In the genomic region with DNA sequence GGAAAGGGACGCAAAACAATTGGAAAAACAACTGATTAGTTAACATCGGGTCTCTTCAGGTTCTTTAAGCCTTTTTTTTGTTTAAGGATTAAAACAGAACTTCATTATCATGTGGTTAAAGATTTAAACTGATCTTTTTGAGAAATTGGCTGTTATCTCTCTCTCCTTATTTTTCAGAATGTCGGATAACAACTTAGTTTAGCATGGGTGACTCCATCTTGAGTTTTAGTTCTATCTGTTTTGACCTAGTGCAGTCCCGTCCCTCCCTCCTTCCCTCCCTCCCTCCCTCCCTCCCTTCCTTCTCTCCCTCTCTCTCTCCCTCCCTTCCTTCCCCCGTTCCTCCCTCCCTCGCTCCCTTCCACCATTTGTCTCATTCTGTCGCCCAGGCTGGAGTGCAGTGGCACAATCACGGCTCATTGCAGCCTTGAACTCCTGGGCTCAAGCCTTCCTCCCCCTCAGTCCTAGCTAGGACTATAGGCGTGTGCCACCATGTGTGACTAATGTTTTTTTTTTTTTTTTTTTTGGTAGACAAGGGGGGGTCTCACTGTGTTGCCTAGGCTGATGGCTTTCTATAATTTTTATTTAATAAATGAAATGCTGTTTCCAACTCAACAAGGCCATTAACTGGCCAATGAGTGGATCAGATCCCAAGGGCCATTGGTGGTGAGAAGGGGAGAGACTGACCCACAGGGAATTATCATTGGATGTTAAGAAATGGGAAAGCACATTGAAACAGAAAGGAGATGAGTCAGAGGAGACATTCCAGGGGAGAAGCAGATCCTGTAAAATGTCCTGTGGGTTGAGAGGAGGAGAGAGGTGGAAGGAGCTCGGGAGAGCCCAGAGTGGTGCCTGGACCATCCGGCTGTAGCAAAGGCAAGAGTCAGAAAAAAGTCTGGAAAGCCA, we compare ENCODE assay signal across 16 cellular contexts. TPM values are rescaled to one million over a fixed set of nuclear protein-coding genes. Genes with fewer than 3 reads are reported as not detected.
DNase-seq lines count a peak whose midpoint lies in the region; ATAC-seq and TF ChIP-seq lines count a peak whose summit lies in the region.
"Had no signal": no experiment of that assay in that cellular context is flagged by ENCODE, and none has a peak within 500 bp of the region (broad histone marks: within the 10 kb centered on the region; RNA-seq: fewer than 3 reads in every experiment).

No MANE protein-coding gene starts in this region.

- no peak for ATAC-seq in natural killer cell treated with Interleukin-12 subunit alpha and Interleukin-12 subunit beta and Interleukin-15 and Interleukin-18, amount 100 ng/mL, for 72 hours
- ATAC-seq in natural killer cell = no peak
- ATAC-seq in foreskin keratinocyte = peak; percentile 33
- no peak for ATAC-seq in GM21360 (IDR thresholded peaks at IDR 0.05; ENCODE audit: unreplicated experiment)
- ATAC-seq in GM18868 (IDR thresholded peaks at IDR 0.05; ENCODE audit: unreplicated experiment) = no peak
- ATAC-seq: gastrocnemius medialis had no signal

- intact Hi-C loops in natural killer cell (cut with micrococcal nuclease) = no loop called here

- no peak for TF ChIP-seq CTCF in natural killer cell (IDR thresholded peaks at IDR 0.05)
- no peak for TF ChIP-seq CTCF in foreskin keratinocyte (conservative IDR thresholded peaks at IDR 0.05)

- H3K27me3 ChIP-seq in foreskin keratinocyte = no peaks in the 10 kb centered on the region
- no peaks in the 10 kb centered on the region for H3K27me3 ChIP-seq in SJCRH30
- H3K27me3 ChIP-seq: gastrocnemius medialis, MG63 had no signal

- no peak for DNase-seq in natural killer cell treated with Interleukin-12 subunit alpha and Interleukin-12 subunit beta and Interleukin-15 and Interleukin-18, amount 100 ng/mL, for 72 hours (ENCODE audit: low spot score)
- DNase-seq in natural killer cell (no peak), SW480 (ENCODE audit: low spot score) (peak; percentile 39), foreskin keratinocyte (peak; percentile 64 to 81), NCI-H2029 (lab: John Stamatoyannopoulos, UW) (no peak), SJCRH30 (no peak)
- DNase-seq: gastrocnemius medialis; MG63; NCI-H2029 treated with DMSO at 0.1 percent for 48 hours; NCI-H774; RPMI8226; stimulated activated CD4-positive, alpha-beta T cell treated with anti-CD3 and anti-CD28 coated beads, Interleukin-12 subunit alpha, Interleukin-12 subunit beta, amount 100 ng/mL, for 4 hours; T-helper 9 cell had no signal

- H3K4me3 ChIP-seq in SJCRH30 = no peak overlapping the region
- H3K4me3 ChIP-seq: gastrocnemius medialis, MG63 had no signal

- H3K4me3 Mint-ChIP-seq in natural killer cell treated with Interleukin-12 subunit alpha and Interleukin-12 subunit beta and Interleukin-15 and Interleukin-18, amount 100 ng/mL, for 72 hours = no peak overlapping the region
- no peak overlapping the region for H3K4me3 Mint-ChIP-seq in natural killer cell

- peak overlapping the region; percentile 51 to 97 for H3K27ac Mint-ChIP-seq in natural killer cell treated with Interleukin-12 subunit alpha and Interleukin-12 subunit beta and Interleukin-15 and Interleukin-18, amount 100 ng/mL, for 72 hours
- H3K27ac Mint-ChIP-seq in natural killer cell = peak overlapping the region in 1 of 2 donors; percentile 67
- H3K27ac Mint-ChIP-seq: activated T-helper 2 cell treated with anti-CD3 and anti-CD28 coated beads, Interferon-gamma antibody, Interleukin-2, Interleukin-4, amounts not matched to agents 10 μg/mL and 5 μg/mL and 100 μg/mL, durations not matched to agents 14 hours and 24 hours and 36 hours had no signal

- H3K4me1 ChIP-seq in foreskin keratinocyte (peaks cover 9% of the 10 kb centered on the region), SJCRH30 (peaks cover under 1% of the 10 kb centered on the region; the same call in 1 of the 2 replicates)

- no peaks in the 10 kb centered on the region for H3K36me3 ChIP-seq in SJCRH30
- H3K36me3 ChIP-seq: gastrocnemius medialis, MG63 had no signal

- H3K27me3 Mint-ChIP-seq in natural killer cell treated with Interleukin-12 subunit alpha and Interleukin-12 subunit beta and Interleukin-15 and Interleukin-18, amount 100 ng/mL, for 72 hours = no peaks in the 10 kb centered on the region
- H3K27me3 Mint-ChIP-seq in natural killer cell (ENCODE audit: low read depth in 2 of 2) = no peaks in the 10 kb centered on the region

- peaks cover 40 to 41% of the 10 kb centered on the region in 2 donors for H3K4me1 Mint-ChIP-seq in natural killer cell treated with Interleukin-12 subunit alpha and Interleukin-12 subunit beta and Interleukin-15 and Interleukin-18, amount 100 ng/mL, for 72 hours (ENCODE audit: low read depth in 2 of 2)
- peaks cover 14 to 17% of the 10 kb centered on the region in 2 donors for H3K4me1 Mint-ChIP-seq in natural killer cell

- H3K9me3 ChIP-seq in SJCRH30 (replicated peaks) = no peaks in the 10 kb centered on the region
- H3K9me3 ChIP-seq: gastrocnemius medialis, MG63 had no signal

- H3K27ac ChIP-seq in foreskin keratinocyte (peak overlapping the region; percentile 55), SJCRH30 (no peak overlapping the region)
- H3K27ac ChIP-seq: gastrocnemius medialis had no signal

- no peaks in the 10 kb centered on the region for H3K9me3 Mint-ChIP-seq in natural killer cell treated with Interleukin-12 subunit alpha and Interleukin-12 subunit beta and Interleukin-15 and Interleukin-18, amount 100 ng/mL, for 72 hours
- no peaks in the 10 kb centered on the region for H3K9me3 Mint-ChIP-seq in natural killer cell
- H3K9me3 Mint-ChIP-seq: activated T-helper 2 cell treated with anti-CD3 and anti-CD28 coated beads, Interferon-gamma antibody, Interleukin-2, Interleukin-4, amounts not matched to agents 10 μg/mL and 5 μg/mL and 100 μg/mL, durations not matched to agents 14 hours and 24 hours and 36 hours had no signal

- H3K36me3 Mint-ChIP-seq in natural killer cell treated with Interleukin-12 subunit alpha and Interleukin-12 subunit beta and Interleukin-15 and Interleukin-18, amount 100 ng/mL, for 72 hours = no peaks in the 10 kb centered on the region
- H3K36me3 Mint-ChIP-seq in natural killer cell = no peaks in the 10 kb centered on the region

RNA-seq across cellular contexts. Expression of gene BAK1, which starts 13.6 kb away (rescaled TPM):
- total RNA-seq in natural killer cell treated with Interleukin-12 subunit alpha and Interleukin-12 subunit beta and Interleukin-15 and Interleukin-18, amount 100 ng/mL, for 72 hours = 100 to 1,000 TPM; 101 to 103 TPM
- 10 to 100 TPM; 36.3 to 49.8 (median 40.7) TPM for total RNA-seq in natural killer cell
- 77.0 and 82.9 TPM in 2 replicates for total RNA-seq in foreskin keratinocyte
- 92.0 and 93.8 TPM in 2 replicates for polyA plus RNA-seq in foreskin keratinocyte
- total RNA-seq in SJCRH30 (2014; rRNA removed; shearing (Covaris generic)) = 22.5 and 24.0 TPM in 2 replicates

RNA-seq across cellular contexts. Expression of gene ITPR3, which starts 54.7 kb away (rescaled TPM):
- 10 to 100 TPM; 27.6 to 77.6 TPM for total RNA-seq in natural killer cell treated with Interleukin-12 subunit alpha and Interleukin-12 subunit beta and Interleukin-15 and Interleukin-18, amount 100 ng/mL, for 72 hours
- total RNA-seq in natural killer cell (10 to 100 TPM; 45.5 to 66.7 (median 46.0) TPM), foreskin keratinocyte (76.5 and 82.0 TPM in 2 replicates)
- 23.4 and 26.1 TPM in 2 replicates for polyA plus RNA-seq in foreskin keratinocyte
- 2.6 and 2.9 TPM in 2 replicates for total RNA-seq in SJCRH30 (2014; rRNA removed; shearing (Covaris generic))

Comparison
In these comparisons a context has a peak if more than half of its experiments do, and no peak if none do; other contexts are left out.
1. DNase-seq: peak in SW480 (single experiment) and foreskin keratinocyte (2 of 2); none in natural killer cell treated with Interleukin-12 subunit alpha and Interleukin-12 subunit beta and Interleukin-15 and Interleukin-18, amount 100 ng/mL, for 72 hours (single experiment), natural killer cell (single experiment), NCI-H2029 (single experiment) and SJCRH30 (0 of 2).